Comparison of ENCODE assay signal across 19 cellular contexts in genomic region chr13:99806671-99807070, GRCh38.
DNase-seq lines count a peak whose midpoint lies in the region; ATAC-seq and TF ChIP-seq lines count a peak whose summit lies in the region.
"Had no signal": no experiment of that assay in that cellular context is flagged by ENCODE, and none has a peak within 500 bp of the region (broad histone marks: within the 10 kb centered on the region; RNA-seq: fewer than 3 reads in every experiment).

No MANE protein-coding gene starts in this region.

- H3K9me2 ChIP-seq in SK-N-SH: no peaks in the 10 kb centered on the region

- H4K20me1 ChIP-seq in H9 (ENCODE audit: control insufficient read depth, insufficient read depth, insufficient read length) (no peaks in the 10 kb centered on the region), SK-N-SH (ENCODE audit: insufficient read depth) (no peaks in the 10 kb centered on the region)

- no peak overlapping the region for H2BK15ac ChIP-seq in H9 (ENCODE audit: low read depth, low read length)

- H3K4me1 ChIP-seq in H9 (ENCODE audit: insufficient read depth, low read length) (peaks cover 5% of the 10 kb centered on the region; the same call in 1 of the 2 replicates), SK-N-SH (ENCODE audit: control insufficient read depth in 1 of 2, insufficient read depth in 2 of 2, low read depth in 1 of 2, low read length in 1 of 2) (peaks cover 0 to 15% of the 10 kb centered on the region in 2 experiments; a peak in 1 of 4 replicates)

- TF ChIP-seq EP300 in SK-N-SH (IDR thresholded peaks at IDR 0.05; ENCODE audit: borderline replicate concordance in 1 of 2, low read depth in 1 of 2, low read length in 1 of 2): no peak

- no peak overlapping the region for H3K56ac ChIP-seq in H9 (ENCODE audit: insufficient read length, low read depth, low read length)

- H3K18ac ChIP-seq in H9 (ENCODE audit: insufficient read length, low read depth, low read length): no peak overlapping the region

- no peak for DNase-seq in H9
- DNase-seq in SK-N-SH: peak; percentile 63
- DNase-seq in fibroblast of mammary gland (ENCODE audit: low read depth): peak; percentile 3
- DNase-seq in immature natural killer cell: no peak
- DNase-seq in endothelial cell (ENCODE audit: low spot score): no peak
- DNase-seq: ACHN, AML-193, DMS153, HFFc6, KG1, NCI-H1105 treated with DMSO at 0.1 percent for 48 hours, NCI-H1694, NCI-H2081 treated with DMSO at 0.1 percent for 48 hours, NCI-H526, T-helper 17 cell had no signal

- H3K4me1 Mint-ChIP-seq in H9 (peaks cover 50 to 52% of the 10 kb centered on the region in 2 experiments), immature natural killer cell (no peaks in the 10 kb centered on the region), endothelial cell (ENCODE audit: unreplicated experiment) (peaks cover 4% of the 10 kb centered on the region)

- no peak overlapping the region for H4K91ac ChIP-seq in H9 (ENCODE audit: insufficient read length, low read depth, low read length)

- ATAC-seq in HG02852 (IDR thresholded peaks at IDR 0.05; ENCODE audit: unreplicated experiment): no peak
- ATAC-seq in GM21447 (IDR thresholded peaks at IDR 0.05; ENCODE audit: unreplicated experiment): no peak
- ATAC-seq: GM12878, T-helper 17 cell had no signal

- H3K4me3 ChIP-seq in SK-N-SH (ENCODE audit: low read depth in 2 of 2, low read length in 1 of 2) (no peak overlapping the region), fibroblast of mammary gland (ENCODE audit: control insufficient read depth, low read depth, low read length) (no peak overlapping the region)
- H3K4me3 ChIP-seq: GM12878 had no signal

- H2BK12ac ChIP-seq in H9 (ENCODE audit: insufficient read length, low read depth, low read length): no peak overlapping the region

- WGBS in H9 (ENCODE audit: extremely low coverage, insufficient read length, low lambda C conversion rate): no CpG with 5 or more reads among the region's 4 CpGs
- 47% methylated on average over 4 of the region's 4 CpGs for WGBS in SK-N-SH (ENCODE audit: low lambda C conversion rate)

- H3K23ac ChIP-seq in H9 (ENCODE audit: insufficient read length, low read depth, low read length): no peak overlapping the region

- H3K27ac Mint-ChIP-seq in H9: peak overlapping the region in 2 of 3 experiments; percentile 3 to 55; a peak in 3 of 7 replicates
- no peak overlapping the region for H3K27ac Mint-ChIP-seq in immature natural killer cell
- no peak overlapping the region for H3K27ac Mint-ChIP-seq in endothelial cell (ENCODE audit: unreplicated experiment)
- H3K27ac Mint-ChIP-seq: HFFc6, T-helper 17 cell had no signal

- H3K36me3 Mint-ChIP-seq in H9 (ENCODE audit: insufficient read depth in 1 of 3, low read depth in 3 of 3): no peaks in the 10 kb centered on the region
- H3K36me3 Mint-ChIP-seq in immature natural killer cell: peaks cover 0 to 15% (median 0%) of the 10 kb centered on the region in 3 donors
- no peaks in the 10 kb centered on the region for H3K36me3 Mint-ChIP-seq in endothelial cell (ENCODE audit: low read depth, unreplicated experiment)

- no peak overlapping the region for H4K8ac ChIP-seq in H9 (replicated peaks; ENCODE audit: insufficient read length, low read depth, low read length)

- no peak overlapping the region for H3K4me2 ChIP-seq in H9 (ENCODE audit: insufficient read depth, insufficient read length, low read length)
- H3K4me2 ChIP-seq in SK-N-SH: no peak overlapping the region

- no peaks in the 10 kb centered on the region for H3K23me2 ChIP-seq in H9 (ENCODE audit: insufficient read length, low read depth, low read length, poor library complexity, severe bottlenecking)

- H3K27me3 Mint-ChIP-seq in H9 (ENCODE audit: low read depth) (no peaks in the 10 kb centered on the region), immature natural killer cell (ENCODE audit: low read depth in 3 of 3) (peaks cover 0 to 3% (median 0%) of the 10 kb centered on the region in 3 donors), endothelial cell (ENCODE audit: unreplicated experiment) (no peaks in the 10 kb centered on the region)
- H3K27me3 Mint-ChIP-seq: T-helper 17 cell had no signal

- TF ChIP-seq RAD21 in SK-N-SH (IDR thresholded peaks at IDR 0.05; ENCODE audit: low read length): no peak

- H2AK5ac ChIP-seq in H9 (ENCODE audit: insufficient read length, low read length): no peak overlapping the region

- H3K9me3 ChIP-seq in H9 (ENCODE audit: control insufficient read depth, low read depth, low read length) (no peaks in the 10 kb centered on the region), SK-N-SH (no peaks in the 10 kb centered on the region)

- TF ChIP-seq CTCF in H9 (conservative IDR thresholded peaks at IDR 0.05): no peak
- TF ChIP-seq CTCF in SK-N-SH (IDR thresholded peaks at IDR 0.05): no peak
- no peak for TF ChIP-seq CTCF in fibroblast of mammary gland (conservative IDR thresholded peaks at IDR 0.05; ENCODE audit: control insufficient read depth, insufficient read depth, low read depth, low read length)
- TF ChIP-seq CTCF in endothelial cell (IDR thresholded peaks at IDR 0.05; ENCODE audit: unreplicated experiment): no peak

- H3T11ph ChIP-seq in H9 (ENCODE audit: low read length): no peak overlapping the region

- no peaks in the 10 kb centered on the region for H3K79me1 ChIP-seq in H9 (ENCODE audit: insufficient read depth, low read depth, low read length, poor library complexity, severe bottlenecking)

- no peak overlapping the region for H2BK20ac ChIP-seq in H9 (ENCODE audit: low read depth, low read length, poor library complexity, severe bottlenecking)

- H3K4ac ChIP-seq in H9 (ENCODE audit: low read depth, low read length): no peak overlapping the region

- H3K27me3 ChIP-seq in H9 (ENCODE audit: insufficient read depth, low read length) (no peaks in the 10 kb centered on the region), SK-N-SH (ENCODE audit: insufficient read depth) (no peaks in the 10 kb centered on the region)

- H4K5ac ChIP-seq in H9 (ENCODE audit: insufficient read length, low read depth, low read length): no peak overlapping the region

- no peaks in the 10 kb centered on the region for H3K79me2 ChIP-seq in H9 (ENCODE audit: insufficient read depth, low read length)
- H3K79me2 ChIP-seq in SK-N-SH (ENCODE audit: insufficient read depth): no peaks in the 10 kb centered on the region

- POLR2A ChIA-PET in SK-N-SH (lab: Yijun Ruan, JAX): no interaction called here

- H3K27ac ChIP-seq in H9 (ENCODE audit: insufficient read length, low read depth, low read length): no peak overlapping the region
- peak overlapping the region in 1 of 2 experiments; percentile 29; a peak in 2 of 4 replicates for H3K27ac ChIP-seq in SK-N-SH (ENCODE audit: low read depth in 2 of 2, low read length in 1 of 2)
- H3K27ac ChIP-seq: C4-2B had no signal

- H2BK120ac ChIP-seq in H9 (ENCODE audit: low read depth, low read length, poor library complexity, severe bottlenecking): no peak overlapping the region

- H2AFZ ChIP-seq in H9 (ENCODE audit: low read length) (no peak overlapping the region), SK-N-SH (ENCODE audit: low read depth) (no peak overlapping the region)

- no peaks in the 10 kb centered on the region for H3F3A ChIP-seq in SK-N-SH (replicated peaks; ENCODE audit: insufficient read depth)

- no peaks in the 10 kb centered on the region for H3K36me3 ChIP-seq in SK-N-SH (replicated peaks in 1 of 2; ENCODE audit: control insufficient read depth in 1 of 2, insufficient read depth in 2 of 2, low read length in 1 of 2)

- CTCF ChIA-PET in SK-N-SH (lab: Yijun Ruan, JAX): no interaction called here

- H3K9ac ChIP-seq in H9 (ENCODE audit: extremely low read depth, insufficient read length, low read length) (no peak overlapping the region), SK-N-SH (no peak overlapping the region)

- H3K9me3 Mint-ChIP-seq in H9 (no peaks in the 10 kb centered on the region), immature natural killer cell (no peaks in the 10 kb centered on the region), endothelial cell (ENCODE audit: unreplicated experiment) (no peaks in the 10 kb centered on the region)
- H3K9me3 Mint-ChIP-seq: HFFc6 had no signal

- no peak overlapping the region for H2BK5ac ChIP-seq in H9 (ENCODE audit: insufficient read length, low read length)

- no peak overlapping the region for H3K14ac ChIP-seq in H9 (ENCODE audit: insufficient read depth, low read length)

- H3K4me3 Mint-ChIP-seq in H9 (no peak overlapping the region), immature natural killer cell (no peak overlapping the region), endothelial cell (ENCODE audit: unreplicated experiment) (no peak overlapping the region)
- H3K4me3 Mint-ChIP-seq: HFFc6, T-helper 17 cell had no signal

TF ChIP-seq in SK-N-SH, 30 proteins besides CTCF, POLR2A, EP300 and RAD21 (continues in another document):
- no peak for TF ChIP-seq GATA2 (CRISPR knock-in tag; IDR thresholded peaks at IDR 0.05)
- no peak for TF ChIP-seq REST (IDR thresholded peaks at IDR 0.05; ENCODE audit: low read depth, low read length)

Comparison
In these comparisons a context has a peak if more than half of its experiments do, and no peak if none do; other contexts are left out.
1. DNase-seq: peak in SK-N-SH (single experiment) and fibroblast of mammary gland (single experiment); none in H9 (single experiment), immature natural killer cell (0 of 3) and endothelial cell (single experiment).
2. H3K27ac Mint-ChIP-seq: peak in H9 (2 of 3); none in immature natural killer cell (0 of 6) and endothelial cell (single experiment).